1 cellular context compared by ENCODE assay signal in the genomic region with DNA sequence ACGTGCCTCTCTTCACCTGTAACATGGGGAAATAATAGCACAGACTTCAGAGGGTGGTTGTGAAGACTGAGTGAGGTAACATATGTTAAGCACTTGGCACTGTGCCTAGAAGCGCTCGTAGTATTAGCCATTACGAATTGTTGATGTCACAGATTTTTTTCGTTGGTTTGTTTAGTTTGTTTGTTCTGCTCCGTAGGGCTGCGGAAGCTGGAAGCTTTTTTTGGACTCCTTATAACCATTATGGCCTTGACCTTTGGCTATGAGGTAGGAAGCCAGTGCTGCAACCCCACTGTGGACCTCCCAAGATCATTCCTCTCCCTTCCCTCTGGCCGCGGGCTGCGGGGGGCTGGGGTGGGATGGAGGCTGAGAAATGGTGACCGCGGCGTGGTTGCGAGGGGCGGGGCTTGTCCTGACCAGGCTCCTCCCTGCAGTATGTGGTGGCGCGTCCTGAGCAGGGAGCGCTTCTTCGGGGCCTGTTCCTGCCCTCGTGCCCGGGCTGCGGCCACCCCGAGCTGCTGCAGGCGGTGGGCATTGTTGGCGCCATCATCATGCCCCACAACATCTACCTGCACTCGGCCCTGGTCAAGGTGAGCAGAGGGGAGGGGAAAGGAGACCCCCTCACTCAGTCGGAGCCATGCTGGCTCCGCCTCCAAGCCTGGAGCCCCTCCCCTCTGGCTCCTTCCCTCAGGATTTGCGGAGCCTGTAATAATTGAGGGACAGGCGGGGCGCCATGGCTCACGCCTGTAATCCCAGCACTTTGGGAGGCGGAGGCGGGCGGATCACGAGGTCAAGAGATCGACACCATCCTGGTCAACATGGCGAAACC.
TF ChIP-seq lines count a peak whose summit lies in the region.

No MANE protein-coding gene starts in this region.

TF ChIP-seq in HepG2, 621 proteins besides CTCF, POLR2A, EP300 and RAD21 (continued from another document and continues in another):
- TF ChIP-seq, protein P1, sequence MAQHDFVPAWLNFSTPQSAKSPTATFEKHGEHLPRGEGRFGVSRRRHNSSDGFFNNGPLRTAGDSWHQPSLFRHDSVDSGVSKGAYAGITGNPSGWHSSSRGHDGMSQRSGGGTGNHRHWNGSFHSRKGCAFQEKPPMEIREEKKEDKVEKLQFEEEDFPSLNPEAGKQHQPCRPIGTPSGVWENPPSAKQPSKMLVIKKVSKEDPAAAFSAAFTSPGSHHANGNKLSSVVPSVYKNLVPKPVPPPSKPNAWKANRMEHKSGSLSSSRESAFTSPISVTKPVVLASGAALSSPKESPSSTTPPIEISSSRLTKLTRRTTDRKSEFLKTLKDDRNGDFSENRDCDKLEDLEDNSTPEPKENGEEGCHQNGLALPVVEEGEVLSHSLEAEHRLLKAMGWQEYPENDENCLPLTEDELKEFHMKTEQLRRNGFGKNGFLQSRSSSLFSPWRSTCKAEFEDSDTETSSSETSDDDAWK (CRISPR knock-in tag; IDR thresholded peaks at IDR 0.05): no peak
- TF ChIP-seq ETV6 (CRISPR knock-in tag; conservative IDR thresholded peaks at IDR 0.05) (no peak), KLF9 (CRISPR knock-in tag; IDR thresholded peaks at IDR 0.05; ENCODE audit: low read depth) (no peak), ZNF839 (CRISPR knock-in tag; IDR thresholded peaks at IDR 0.05; ENCODE audit: borderline replicate concordance) (no peak), SMAD1 (CRISPR knock-in tag; IDR thresholded peaks at IDR 0.05; ENCODE audit: borderline replicate concordance, low read depth) (no peak), PAF1 (CRISPR knock-in tag; IDR thresholded peaks at IDR 0.05) (no peak), ZNF17 (CRISPR knock-in tag; IDR thresholded peaks at IDR 0.05) (no peak), AGO2 (optimal IDR thresholded peaks at IDR 0.05; ENCODE audit: low read depth, low read length) (no peak), KDM2A (CRISPR knock-in tag; IDR thresholded peaks at IDR 0.05; ENCODE audit: borderline replicate concordance, low read depth) (no peak; the same call in 1 of the 2 replicates), ZIK1 (CRISPR knock-in tag; IDR thresholded peaks at IDR 0.05; ENCODE audit: borderline replicate concordance, low read depth) (0 out of 2 replicates have a peak, but pooled peaks have one; percentile 16), ZNF556 (CRISPR knock-in tag; IDR thresholded peaks at IDR 0.05; ENCODE audit: borderline replicate concordance) (peak; percentile 36; the same call in 1 of the 2 replicates), PITX1 (CRISPR knock-in tag; IDR thresholded peaks at IDR 0.05) (no peak), ELF4 (CRISPR knock-in tag; IDR thresholded peaks at IDR 0.05; ENCODE audit: borderline replicate concordance) (no peak), ZNF569 (CRISPR knock-in tag; IDR thresholded peaks at IDR 0.05; ENCODE audit: borderline replicate concordance) (no peak), ZFP36 (IDR thresholded peaks at IDR 0.05; ENCODE audit: borderline replicate concordance, low read depth, low read length, partially characterized antibody) (no peak), ZNF772 (CRISPR knock-in tag; IDR thresholded peaks at IDR 0.05) (no peak; the same call in 1 of the 2 replicates), ZBTB38 (CRISPR knock-in tag; IDR thresholded peaks at IDR 0.05) (no peak; the same call in 1 of the 2 replicates), SRF (IDR thresholded peaks at IDR 0.05; ENCODE audit: low read depth, low read length) (no peak), YEATS4 (CRISPR knock-in tag; IDR thresholded peaks at IDR 0.05; ENCODE audit: borderline replicate concordance) (no peak), ZSCAN20 (CRISPR knock-in tag; IDR thresholded peaks at IDR 0.05; ENCODE audit: borderline replicate concordance) (no peak), ZKSCAN8 (CRISPR knock-in tag; IDR thresholded peaks at IDR 0.05; ENCODE audit: borderline replicate concordance) (no peak), KLF6 (CRISPR knock-in tag; IDR thresholded peaks at IDR 0.05) (no peak)
- TF ChIP-seq, protein P2, sequence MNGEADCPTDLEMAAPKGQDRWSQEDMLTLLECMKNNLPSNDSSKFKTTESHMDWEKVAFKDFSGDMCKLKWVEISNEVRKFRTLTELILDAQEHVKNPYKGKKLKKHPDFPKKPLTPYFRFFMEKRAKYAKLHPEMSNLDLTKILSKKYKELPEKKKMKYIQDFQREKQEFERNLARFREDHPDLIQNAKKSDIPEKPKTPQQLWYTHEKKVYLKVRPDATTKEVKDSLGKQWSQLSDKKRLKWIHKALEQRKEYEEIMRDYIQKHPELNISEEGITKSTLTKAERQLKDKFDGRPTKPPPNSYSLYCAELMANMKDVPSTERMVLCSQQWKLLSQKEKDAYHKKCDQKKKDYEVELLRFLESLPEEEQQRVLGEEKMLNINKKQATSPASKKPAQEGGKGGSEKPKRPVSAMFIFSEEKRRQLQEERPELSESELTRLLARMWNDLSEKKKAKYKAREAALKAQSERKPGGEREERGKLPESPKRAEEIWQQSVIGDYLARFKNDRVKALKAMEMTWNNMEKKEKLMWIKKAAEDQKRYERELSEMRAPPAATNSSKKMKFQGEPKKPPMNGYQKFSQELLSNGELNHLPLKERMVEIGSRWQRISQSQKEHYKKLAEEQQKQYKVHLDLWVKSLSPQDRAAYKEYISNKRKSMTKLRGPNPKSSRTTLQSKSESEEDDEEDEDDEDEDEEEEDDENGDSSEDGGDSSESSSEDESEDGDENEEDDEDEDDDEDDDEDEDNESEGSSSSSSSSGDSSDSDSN (CRISPR knock-in tag; IDR thresholded peaks at IDR 0.05): peak; percentile 41; the same call in 1 of the 2 replicates
- TF ChIP-seq, protein P3, sequence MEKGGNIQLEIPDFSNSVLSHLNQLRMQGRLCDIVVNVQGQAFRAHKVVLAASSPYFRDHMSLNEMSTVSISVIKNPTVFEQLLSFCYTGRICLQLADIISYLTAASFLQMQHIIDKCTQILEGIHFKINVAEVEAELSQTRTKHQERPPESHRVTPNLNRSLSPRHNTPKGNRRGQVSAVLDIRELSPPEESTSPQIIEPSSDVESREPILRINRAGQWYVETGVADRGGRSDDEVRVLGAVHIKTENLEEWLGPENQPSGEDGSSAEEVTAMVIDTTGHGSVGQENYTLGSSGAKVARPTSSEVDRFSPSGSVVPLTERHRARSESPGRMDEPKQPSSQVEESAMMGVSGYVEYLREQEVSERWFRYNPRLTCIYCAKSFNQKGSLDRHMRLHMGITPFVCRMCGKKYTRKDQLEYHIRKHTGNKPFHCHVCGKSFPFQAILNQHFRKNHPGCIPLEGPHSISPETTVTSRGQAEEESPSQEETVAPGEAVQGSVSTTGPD (CRISPR knock-in tag; IDR thresholded peaks at IDR 0.05): no peak
- TF ChIP-seq, protein P4, sequence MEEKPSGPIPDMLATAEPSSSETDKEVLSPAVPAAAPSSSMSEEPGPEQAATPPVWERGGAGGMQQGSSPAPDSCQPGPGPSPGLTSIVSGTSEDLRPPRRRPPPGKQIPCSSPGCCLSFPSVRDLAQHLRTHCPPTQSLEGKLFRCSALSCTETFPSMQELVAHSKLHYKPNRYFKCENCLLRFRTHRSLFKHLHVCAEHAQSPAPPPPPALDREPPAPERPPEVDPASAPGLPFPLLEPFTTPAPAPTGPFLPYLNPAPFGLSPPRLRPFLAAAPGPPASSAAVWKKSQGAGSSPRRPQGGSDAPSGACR (CRISPR knock-in tag; IDR thresholded peaks at IDR 0.05): no peak
- TF ChIP-seq, protein P5, sequence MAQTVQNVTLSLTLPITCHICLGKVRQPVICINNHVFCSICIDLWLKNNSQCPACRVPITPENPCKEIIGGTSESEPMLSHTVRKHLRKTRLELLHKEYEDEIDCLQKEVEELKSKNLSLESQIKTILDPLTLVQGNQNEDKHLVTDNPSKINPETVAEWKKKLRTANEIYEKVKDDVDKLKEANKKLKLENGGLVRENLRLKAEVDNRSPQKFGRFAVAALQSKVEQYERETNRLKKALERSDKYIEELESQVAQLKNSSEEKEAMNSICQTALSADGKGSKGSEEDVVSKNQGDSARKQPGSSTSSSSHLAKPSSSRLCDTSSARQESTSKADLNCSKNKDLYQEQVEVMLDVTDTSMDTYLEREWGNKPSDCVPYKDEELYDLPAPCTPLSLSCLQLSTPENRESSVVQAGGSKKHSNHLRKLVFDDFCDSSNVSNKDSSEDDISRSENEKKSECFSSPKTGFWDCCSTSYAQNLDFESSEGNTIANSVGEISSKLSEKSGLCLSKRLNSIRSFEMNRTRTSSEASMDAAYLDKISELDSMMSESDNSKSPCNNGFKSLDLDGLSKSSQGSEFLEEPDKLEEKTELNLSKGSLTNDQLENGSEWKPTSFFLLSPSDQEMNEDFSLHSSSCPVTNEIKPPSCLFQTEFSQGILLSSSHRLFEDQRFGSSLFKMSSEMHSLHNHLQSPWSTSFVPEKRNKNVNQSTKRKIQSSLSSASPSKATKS (CRISPR knock-in tag; IDR thresholded peaks at IDR 0.05): no peak
- TF ChIP-seq, protein P6, sequence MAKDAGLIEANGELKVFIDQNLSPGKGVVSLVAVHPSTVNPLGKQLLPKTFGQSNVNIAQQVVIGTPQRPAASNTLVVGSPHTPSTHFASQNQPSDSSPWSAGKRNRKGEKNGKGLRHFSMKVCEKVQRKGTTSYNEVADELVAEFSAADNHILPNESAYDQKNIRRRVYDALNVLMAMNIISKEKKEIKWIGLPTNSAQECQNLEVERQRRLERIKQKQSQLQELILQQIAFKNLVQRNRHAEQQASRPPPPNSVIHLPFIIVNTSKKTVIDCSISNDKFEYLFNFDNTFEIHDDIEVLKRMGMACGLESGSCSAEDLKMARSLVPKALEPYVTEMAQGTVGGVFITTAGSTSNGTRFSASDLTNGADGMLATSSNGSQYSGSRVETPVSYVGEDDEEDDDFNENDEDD (CRISPR knock-in tag; IDR thresholded peaks at IDR 0.05; ENCODE audit: borderline replicate concordance): no peak
- TF ChIP-seq, protein P7, sequence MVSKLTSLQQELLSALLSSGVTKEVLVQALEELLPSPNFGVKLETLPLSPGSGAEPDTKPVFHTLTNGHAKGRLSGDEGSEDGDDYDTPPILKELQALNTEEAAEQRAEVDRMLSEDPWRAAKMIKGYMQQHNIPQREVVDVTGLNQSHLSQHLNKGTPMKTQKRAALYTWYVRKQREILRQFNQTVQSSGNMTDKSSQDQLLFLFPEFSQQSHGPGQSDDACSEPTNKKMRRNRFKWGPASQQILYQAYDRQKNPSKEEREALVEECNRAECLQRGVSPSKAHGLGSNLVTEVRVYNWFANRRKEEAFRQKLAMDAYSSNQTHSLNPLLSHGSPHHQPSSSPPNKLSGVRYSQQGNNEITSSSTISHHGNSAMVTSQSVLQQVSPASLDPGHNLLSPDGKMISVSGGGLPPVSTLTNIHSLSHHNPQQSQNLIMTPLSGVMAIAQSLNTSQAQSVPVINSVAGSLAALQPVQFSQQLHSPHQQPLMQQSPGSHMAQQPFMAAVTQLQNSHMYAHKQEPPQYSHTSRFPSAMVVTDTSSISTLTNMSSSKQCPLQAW (CRISPR knock-in tag; IDR thresholded peaks at IDR 0.05): no peak
- TF ChIP-seq, protein P8, sequence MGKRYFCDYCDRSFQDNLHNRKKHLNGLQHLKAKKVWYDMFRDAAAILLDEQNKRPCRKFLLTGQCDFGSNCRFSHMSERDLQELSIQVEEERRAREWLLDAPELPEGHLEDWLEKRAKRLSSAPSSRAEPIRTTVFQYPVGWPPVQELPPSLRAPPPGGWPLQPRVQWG (CRISPR knock-in tag; IDR thresholded peaks at IDR 0.05; ENCODE audit: borderline replicate concordance, low read depth): no peak
- TF ChIP-seq, protein P9, sequence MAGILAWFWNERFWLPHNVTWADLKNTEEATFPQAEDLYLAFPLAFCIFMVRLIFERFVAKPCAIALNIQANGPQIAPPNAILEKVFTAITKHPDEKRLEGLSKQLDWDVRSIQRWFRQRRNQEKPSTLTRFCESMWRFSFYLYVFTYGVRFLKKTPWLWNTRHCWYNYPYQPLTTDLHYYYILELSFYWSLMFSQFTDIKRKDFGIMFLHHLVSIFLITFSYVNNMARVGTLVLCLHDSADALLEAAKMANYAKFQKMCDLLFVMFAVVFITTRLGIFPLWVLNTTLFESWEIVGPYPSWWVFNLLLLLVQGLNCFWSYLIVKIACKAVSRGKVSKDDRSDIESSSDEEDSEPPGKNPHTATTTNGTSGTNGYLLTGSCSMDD (CRISPR knock-in tag; IDR thresholded peaks at IDR 0.05): no peak
- TF ChIP-seq, protein P10, sequence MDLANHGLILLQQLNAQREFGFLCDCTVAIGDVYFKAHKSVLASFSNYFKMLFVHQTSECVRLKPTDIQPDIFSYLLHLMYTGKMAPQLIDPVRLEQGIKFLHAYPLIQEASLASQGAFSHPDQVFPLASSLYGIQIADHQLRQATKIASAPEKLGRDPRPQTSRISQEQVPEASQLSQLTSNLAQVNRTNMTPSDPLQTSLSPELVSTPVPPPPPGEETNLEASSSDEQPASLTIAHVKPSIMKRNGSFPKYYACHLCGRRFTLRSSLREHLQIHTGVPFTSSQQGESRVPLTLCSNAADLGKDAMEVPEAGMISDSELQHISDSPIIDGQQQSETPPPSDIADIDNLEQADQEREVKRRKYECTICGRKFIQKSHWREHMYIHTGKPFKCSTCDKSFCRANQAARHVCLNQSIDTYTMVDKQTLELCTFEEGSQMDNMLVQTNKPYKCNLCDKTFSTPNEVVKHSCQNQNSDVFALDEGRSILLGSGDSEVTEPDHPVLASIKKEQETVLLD (CRISPR knock-in tag; IDR thresholded peaks at IDR 0.05; ENCODE audit: low read depth): no peak
- TF ChIP-seq, protein P11, sequence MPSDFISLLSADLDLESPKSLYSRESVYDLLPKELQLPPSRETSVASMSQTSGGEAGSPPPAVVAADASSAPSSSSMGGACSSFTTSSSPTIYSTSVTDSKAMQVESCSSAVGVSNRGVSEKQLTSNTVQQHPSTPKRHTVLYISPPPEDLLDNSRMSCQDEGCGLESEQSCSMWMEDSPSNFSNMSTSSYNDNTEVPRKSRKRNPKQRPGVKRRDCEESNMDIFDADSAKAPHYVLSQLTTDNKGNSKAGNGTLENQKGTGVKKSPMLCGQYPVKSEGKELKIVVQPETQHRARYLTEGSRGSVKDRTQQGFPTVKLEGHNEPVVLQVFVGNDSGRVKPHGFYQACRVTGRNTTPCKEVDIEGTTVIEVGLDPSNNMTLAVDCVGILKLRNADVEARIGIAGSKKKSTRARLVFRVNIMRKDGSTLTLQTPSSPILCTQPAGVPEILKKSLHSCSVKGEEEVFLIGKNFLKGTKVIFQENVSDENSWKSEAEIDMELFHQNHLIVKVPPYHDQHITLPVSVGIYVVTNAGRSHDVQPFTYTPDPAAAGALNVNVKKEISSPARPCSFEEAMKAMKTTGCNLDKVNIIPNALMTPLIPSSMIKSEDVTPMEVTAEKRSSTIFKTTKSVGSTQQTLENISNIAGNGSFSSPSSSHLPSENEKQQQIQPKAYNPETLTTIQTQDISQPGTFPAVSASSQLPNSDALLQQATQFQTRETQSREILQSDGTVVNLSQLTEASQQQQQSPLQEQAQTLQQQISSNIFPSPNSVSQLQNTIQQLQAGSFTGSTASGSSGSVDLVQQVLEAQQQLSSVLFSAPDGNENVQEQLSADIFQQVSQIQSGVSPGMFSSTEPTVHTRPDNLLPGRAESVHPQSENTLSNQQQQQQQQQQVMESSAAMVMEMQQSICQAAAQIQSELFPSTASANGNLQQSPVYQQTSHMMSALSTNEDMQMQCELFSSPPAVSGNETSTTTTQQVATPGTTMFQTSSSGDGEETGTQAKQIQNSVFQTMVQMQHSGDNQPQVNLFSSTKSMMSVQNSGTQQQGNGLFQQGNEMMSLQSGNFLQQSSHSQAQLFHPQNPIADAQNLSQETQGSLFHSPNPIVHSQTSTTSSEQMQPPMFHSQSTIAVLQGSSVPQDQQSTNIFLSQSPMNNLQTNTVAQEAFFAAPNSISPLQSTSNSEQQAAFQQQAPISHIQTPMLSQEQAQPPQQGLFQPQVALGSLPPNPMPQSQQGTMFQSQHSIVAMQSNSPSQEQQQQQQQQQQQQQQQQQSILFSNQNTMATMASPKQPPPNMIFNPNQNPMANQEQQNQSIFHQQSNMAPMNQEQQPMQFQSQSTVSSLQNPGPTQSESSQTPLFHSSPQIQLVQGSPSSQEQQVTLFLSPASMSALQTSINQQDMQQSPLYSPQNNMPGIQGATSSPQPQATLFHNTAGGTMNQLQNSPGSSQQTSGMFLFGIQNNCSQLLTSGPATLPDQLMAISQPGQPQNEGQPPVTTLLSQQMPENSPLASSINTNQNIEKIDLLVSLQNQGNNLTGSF (CRISPR knock-in tag; IDR thresholded peaks at IDR 0.05): no peak
